In the genomic region with DNA sequence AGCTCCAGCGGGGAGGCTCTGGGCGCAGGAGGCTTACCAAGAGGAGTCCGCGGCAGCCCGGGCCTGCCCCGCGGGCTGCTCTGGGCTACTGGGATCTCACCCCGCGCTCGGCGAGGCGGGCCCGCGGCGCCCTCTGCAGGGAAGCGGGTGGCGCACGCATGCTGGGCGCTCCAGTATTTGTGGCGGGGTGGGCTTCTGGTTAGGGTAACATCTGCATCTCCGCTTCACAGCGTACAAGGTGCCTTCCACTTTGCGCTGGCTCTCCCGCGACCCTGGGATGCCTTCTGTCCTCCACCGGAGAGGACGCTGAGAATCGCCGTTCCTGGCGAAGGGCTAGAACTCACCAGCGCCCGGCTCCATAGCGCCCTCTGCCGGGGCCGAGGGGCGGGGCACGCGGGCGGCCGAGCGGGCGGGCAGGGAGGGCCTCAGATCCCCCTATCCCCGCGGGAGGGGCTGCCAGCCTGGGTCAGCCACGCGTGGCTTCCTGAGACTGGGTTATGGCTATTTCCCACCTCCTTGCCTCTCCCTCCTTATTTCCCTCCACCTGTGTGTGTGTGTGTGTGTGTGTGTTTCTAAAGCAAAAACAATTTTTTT, we compare ENCODE assay signal across 1 cellular context.
TF ChIP-seq lines count a peak whose summit lies in the region.

No MANE protein-coding gene starts in this region.

TF ChIP-seq in K562, 482 proteins besides CTCF, POLR2A, EP300 and RAD21 (continued from another document and continues in another):
- TF ChIP-seq, protein P1, sequence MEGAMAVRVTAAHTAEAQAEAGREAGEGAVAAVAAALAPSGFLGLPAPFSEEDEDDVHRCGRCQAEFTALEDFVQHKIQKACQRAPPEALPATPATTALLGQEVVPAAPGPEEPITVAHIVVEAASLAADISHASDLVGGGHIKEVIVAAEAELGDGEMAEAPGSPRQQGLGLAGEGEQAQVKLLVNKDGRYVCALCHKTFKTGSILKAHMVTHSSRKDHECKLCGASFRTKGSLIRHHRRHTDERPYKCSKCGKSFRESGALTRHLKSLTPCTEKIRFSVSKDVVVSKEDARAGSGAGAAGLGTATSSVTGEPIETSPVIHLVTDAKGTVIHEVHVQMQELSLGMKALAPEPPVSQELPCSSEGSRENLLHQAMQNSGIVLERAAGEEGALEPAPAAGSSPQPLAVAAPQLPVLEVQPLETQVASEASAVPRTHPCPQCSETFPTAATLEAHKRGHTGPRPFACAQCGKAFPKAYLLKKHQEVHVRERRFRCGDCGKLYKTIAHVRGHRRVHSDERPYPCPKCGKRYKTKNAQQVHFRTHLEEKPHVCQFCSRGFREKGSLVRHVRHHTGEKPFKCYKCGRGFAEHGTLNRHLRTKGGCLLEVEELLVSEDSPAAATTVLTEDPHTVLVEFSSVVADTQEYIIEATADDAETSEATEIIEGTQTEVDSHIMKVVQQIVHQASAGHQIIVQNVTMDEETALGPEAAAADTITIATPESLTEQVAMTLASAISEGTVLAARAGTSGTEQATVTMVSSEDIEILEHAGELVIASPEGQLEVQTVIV (CRISPR knock-in tag; IDR thresholded peaks at IDR 0.05; ENCODE audit: borderline replicate concordance) = no peak
- TF ChIP-seq NUFIP1 (IDR thresholded peaks at IDR 0.05; ENCODE audit: partially characterized antibody) = no peak
- TF ChIP-seq, protein P2, sequence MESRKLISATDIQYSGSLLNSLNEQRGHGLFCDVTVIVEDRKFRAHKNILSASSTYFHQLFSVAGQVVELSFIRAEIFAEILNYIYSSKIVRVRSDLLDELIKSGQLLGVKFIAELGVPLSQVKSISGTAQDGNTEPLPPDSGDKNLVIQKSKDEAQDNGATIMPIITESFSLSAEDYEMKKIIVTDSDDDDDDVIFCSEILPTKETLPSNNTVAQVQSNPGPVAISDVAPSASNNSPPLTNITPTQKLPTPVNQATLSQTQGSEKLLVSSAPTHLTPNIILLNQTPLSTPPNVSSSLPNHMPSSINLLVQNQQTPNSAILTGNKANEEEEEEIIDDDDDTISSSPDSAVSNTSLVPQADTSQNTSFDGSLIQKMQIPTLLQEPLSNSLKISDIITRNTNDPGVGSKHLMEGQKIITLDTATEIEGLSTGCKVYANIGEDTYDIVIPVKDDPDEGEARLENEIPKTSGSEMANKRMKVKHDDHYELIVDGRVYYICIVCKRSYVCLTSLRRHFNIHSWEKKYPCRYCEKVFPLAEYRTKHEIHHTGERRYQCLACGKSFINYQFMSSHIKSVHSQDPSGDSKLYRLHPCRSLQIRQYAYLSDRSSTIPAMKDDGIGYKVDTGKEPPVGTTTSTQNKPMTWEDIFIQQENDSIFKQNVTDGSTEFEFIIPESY (CRISPR knock-in tag; IDR thresholded peaks at IDR 0.05) = peak; percentile 40; the same call in 1 of the 2 replicates
- TF ChIP-seq HIVEP1 (CRISPR knock-in tag; IDR thresholded peaks at IDR 0.05) = no peak
- TF ChIP-seq, protein P3, sequence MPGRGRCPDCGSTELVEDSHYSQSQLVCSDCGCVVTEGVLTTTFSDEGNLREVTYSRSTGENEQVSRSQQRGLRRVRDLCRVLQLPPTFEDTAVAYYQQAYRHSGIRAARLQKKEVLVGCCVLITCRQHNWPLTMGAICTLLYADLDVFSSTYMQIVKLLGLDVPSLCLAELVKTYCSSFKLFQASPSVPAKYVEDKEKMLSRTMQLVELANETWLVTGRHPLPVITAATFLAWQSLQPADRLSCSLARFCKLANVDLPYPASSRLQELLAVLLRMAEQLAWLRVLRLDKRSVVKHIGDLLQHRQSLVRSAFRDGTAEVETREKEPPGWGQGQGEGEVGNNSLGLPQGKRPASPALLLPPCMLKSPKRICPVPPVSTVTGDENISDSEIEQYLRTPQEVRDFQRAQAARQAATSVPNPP (IDR thresholded peaks at IDR 0.05; ENCODE audit: borderline replicate concordance, insufficient read depth, insufficient read length) = no peak
- no peak for TF ChIP-seq NFIX (CRISPR knock-in tag; IDR thresholded peaks at IDR 0.05; ENCODE audit: low read depth)
- TF ChIP-seq CBFA2T2 (conservative IDR thresholded peaks at IDR 0.05) = no peak
- no peak for TF ChIP-seq ZNF224 (CRISPR knock-in tag; IDR thresholded peaks at IDR 0.05)
- TF ChIP-seq, protein P4, sequence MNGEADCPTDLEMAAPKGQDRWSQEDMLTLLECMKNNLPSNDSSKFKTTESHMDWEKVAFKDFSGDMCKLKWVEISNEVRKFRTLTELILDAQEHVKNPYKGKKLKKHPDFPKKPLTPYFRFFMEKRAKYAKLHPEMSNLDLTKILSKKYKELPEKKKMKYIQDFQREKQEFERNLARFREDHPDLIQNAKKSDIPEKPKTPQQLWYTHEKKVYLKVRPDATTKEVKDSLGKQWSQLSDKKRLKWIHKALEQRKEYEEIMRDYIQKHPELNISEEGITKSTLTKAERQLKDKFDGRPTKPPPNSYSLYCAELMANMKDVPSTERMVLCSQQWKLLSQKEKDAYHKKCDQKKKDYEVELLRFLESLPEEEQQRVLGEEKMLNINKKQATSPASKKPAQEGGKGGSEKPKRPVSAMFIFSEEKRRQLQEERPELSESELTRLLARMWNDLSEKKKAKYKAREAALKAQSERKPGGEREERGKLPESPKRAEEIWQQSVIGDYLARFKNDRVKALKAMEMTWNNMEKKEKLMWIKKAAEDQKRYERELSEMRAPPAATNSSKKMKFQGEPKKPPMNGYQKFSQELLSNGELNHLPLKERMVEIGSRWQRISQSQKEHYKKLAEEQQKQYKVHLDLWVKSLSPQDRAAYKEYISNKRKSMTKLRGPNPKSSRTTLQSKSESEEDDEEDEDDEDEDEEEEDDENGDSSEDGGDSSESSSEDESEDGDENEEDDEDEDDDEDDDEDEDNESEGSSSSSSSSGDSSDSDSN (IDR thresholded peaks at IDR 0.05; ENCODE audit: borderline replicate concordance in 1 of 2, low read depth in 2 of 2, low read length in 2 of 2) = peak; percentile 60 to 81; a peak in 2 of 4 replicates
- no peak for TF ChIP-seq HSF4 (CRISPR knock-in tag; IDR thresholded peaks at IDR 0.05; ENCODE audit: borderline replicate concordance)
- TF ChIP-seq BDP1 (IDR thresholded peaks at IDR 0.05; ENCODE audit: insufficient read depth, insufficient read length) = no peak
- peak; percentile 81; the same call in 1 of the 2 replicates for TF ChIP-seq KAT7 (CRISPR knock-in tag; IDR thresholded peaks at IDR 0.05; ENCODE audit: borderline replicate concordance)
- no peak for TF ChIP-seq ZNF124 (CRISPR knock-in tag; IDR thresholded peaks at IDR 0.05)
- TF ChIP-seq COPS2 (conservative IDR thresholded peaks at IDR 0.05) = no peak
- no peak for TF ChIP-seq GTF2F1 (IDR thresholded peaks at IDR 0.05; ENCODE audit: low read depth, low read length)
- TF ChIP-seq, protein P5, sequence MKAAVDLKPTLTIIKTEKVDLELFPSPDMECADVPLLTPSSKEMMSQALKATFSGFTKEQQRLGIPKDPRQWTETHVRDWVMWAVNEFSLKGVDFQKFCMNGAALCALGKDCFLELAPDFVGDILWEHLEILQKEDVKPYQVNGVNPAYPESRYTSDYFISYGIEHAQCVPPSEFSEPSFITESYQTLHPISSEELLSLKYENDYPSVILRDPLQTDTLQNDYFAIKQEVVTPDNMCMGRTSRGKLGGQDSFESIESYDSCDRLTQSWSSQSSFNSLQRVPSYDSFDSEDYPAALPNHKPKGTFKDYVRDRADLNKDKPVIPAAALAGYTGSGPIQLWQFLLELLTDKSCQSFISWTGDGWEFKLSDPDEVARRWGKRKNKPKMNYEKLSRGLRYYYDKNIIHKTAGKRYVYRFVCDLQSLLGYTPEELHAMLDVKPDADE (conservative IDR thresholded peaks at IDR 0.05; ENCODE audit: control insufficient read depth, low read depth, low read length) = no peak; the same call in 1 of the 2 replicates
- TF ChIP-seq, protein P6, sequence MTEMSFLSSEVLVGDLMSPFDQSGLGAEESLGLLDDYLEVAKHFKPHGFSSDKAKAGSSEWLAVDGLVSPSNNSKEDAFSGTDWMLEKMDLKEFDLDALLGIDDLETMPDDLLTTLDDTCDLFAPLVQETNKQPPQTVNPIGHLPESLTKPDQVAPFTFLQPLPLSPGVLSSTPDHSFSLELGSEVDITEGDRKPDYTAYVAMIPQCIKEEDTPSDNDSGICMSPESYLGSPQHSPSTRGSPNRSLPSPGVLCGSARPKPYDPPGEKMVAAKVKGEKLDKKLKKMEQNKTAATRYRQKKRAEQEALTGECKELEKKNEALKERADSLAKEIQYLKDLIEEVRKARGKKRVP (CRISPR knock-in tag; IDR thresholded peaks at IDR 0.05) = no peak
- TF ChIP-seq MCM2 (IDR thresholded peaks at IDR 0.05; ENCODE audit: low read depth) = no peak
- TF ChIP-seq, protein P7, sequence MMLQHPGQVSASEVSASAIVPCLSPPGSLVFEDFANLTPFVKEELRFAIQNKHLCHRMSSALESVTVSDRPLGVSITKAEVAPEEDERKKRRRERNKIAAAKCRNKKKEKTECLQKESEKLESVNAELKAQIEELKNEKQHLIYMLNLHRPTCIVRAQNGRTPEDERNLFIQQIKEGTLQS (IDR thresholded peaks at IDR 0.05) = no peak
- TF ChIP-seq, protein P7 (CRISPR knock-in tag; conservative IDR thresholded peaks at IDR 0.05) = peak; percentile 33; the same call in 1 of the 2 replicates
- TF ChIP-seq ESRRA (IDR thresholded peaks at IDR 0.05; ENCODE audit: borderline replicate concordance, low read depth) = 0 out of 2 replicates have a peak, but pooled peaks have one; percentile 64
- peak; percentile 74 for TF ChIP-seq RBM25 (IDR thresholded peaks at IDR 0.05; ENCODE audit: low read depth, low read length, severe bottlenecking)
- TF ChIP-seq, protein P8, sequence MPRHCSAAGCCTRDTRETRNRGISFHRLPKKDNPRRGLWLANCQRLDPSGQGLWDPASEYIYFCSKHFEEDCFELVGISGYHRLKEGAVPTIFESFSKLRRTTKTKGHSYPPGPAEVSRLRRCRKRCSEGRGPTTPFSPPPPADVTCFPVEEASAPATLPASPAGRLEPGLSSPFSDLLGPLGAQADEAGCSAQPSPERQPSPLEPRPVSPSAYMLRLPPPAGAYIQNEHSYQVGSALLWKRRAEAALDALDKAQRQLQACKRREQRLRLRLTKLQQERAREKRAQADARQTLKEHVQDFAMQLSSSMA (CRISPR knock-in tag; IDR thresholded peaks at IDR 0.05) = no peak
- TF ChIP-seq ZNF717 (CRISPR knock-in tag; IDR thresholded peaks at IDR 0.05) = no peak
- 0 out of 2 replicates have a peak, but pooled peaks have one; percentile 56 for TF ChIP-seq BCOR (IDR thresholded peaks at IDR 0.05)
- TF ChIP-seq HMG20B (CRISPR knock-in tag; IDR thresholded peaks at IDR 0.05) = no peak
- 0 out of 2 replicates have a peak, but pooled peaks have one; percentile 28 for TF ChIP-seq HNRNPL (IDR thresholded peaks at IDR 0.05; ENCODE audit: low read depth, low read length)
- TF ChIP-seq ZNF217 (CRISPR knock-in tag; IDR thresholded peaks at IDR 0.05) = no peak
- no peak for TF ChIP-seq NONO (IDR thresholded peaks at IDR 0.05; ENCODE audit: low read depth in 2 of 2, low read length in 1 of 2)
- TF ChIP-seq ZBTB1 (CRISPR knock-in tag; IDR thresholded peaks at IDR 0.05; ENCODE audit: borderline replicate concordance, low read depth) = no peak
- TF ChIP-seq FOXA3 (CRISPR knock-in tag; conservative IDR thresholded peaks at IDR 0.05 in 1 of 2, IDR thresholded peaks at IDR 0.05 in 1 of 2) = no peak
- TF ChIP-seq, protein P9, sequence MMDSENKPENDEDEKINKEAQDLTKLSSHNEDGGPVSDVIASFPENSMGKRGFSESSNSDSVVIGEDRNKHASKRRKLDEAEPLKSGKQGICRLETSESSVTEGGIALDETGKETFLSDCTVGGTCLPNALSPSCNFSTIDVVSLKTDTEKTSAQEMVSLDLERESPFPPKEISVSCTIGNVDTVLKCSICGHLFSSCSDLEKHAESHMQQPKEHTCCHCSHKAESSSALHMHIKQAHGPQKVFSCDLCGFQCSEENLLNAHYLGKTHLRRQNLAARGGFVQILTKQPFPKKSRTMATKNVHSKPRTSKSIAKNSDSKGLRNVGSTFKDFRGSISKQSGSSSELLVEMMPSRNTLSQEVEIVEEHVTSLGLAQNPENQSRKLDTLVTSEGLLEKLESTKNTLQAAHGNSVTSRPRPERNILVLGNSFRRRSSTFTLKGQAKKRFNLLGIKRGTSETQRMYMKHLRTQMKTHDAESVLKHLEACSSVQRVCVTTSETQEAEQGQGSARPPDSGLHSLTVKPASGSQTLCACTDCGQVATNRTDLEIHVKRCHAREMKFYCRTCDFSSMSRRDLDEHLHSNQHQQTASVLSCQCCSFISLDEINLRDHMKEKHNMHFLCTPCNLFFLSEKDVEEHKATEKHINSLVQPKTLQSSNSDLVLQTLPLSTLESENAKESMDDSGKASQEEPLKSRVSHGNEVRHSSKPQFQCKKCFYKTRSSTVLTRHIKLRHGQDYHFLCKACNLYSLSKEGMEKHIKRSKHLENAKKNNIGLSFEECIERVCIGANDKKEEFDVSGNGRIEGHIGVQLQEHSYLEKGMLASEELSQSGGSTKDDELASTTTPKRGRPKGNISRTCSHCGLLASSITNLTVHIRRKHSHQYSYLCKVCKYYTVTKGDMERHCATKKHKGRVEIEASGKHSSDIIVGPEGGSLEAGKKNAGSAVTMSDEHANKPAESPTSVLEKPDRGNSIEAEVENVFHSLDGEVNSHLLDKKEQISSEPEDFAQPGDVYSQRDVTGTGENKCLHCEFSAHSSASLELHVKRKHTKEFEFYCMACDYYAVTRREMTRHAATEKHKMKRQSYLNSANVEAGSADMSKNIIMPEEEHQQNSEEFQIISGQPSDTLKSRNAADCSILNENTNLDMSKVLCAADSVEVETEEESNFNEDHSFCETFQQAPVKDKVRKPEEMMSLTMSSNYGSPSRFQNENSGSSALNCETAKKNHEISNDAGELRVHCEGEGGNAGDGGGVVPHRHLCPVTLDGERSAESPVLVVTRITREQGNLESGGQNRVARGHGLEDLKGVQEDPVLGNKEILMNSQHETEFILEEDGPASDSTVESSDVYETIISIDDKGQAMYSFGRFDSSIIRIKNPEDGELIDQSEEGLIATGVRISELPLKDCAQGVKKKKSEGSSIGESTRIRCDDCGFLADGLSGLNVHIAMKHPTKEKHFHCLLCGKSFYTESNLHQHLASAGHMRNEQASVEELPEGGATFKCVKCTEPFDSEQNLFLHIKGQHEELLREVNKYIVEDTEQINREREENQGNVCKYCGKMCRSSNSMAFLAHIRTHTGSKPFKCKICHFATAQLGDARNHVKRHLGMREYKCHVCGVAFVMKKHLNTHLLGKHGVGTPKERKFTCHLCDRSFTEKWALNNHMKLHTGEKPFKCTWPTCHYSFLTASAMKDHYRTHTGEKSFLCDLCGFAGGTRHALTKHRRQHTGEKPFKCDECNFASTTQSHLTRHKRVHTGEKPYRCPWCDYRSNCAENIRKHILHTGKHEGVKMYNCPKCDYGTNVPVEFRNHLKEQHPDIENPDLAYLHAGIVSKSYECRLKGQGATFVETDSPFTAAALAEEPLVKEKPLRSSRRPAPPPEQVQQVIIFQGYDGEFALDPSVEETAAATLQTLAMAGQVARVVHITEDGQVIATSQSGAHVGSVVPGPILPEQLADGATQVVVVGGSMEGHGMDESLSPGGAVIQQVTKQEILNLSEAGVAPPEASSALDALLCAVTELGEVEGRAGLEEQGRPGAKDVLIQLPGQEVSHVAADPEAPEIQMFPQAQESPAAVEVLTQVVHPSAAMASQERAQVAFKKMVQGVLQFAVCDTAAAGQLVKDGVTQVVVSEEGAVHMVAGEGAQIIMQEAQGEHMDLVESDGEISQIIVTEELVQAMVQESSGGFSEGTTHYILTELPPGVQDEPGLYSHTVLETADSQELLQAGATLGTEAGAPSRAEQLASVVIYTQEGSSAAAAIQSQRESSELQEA (IDR thresholded peaks at IDR 0.05; ENCODE audit: low read depth) = no peak
- TF ChIP-seq GTF2E2 (tag; IDR thresholded peaks at IDR 0.05) = no peak
